In the genomic region with DNA sequence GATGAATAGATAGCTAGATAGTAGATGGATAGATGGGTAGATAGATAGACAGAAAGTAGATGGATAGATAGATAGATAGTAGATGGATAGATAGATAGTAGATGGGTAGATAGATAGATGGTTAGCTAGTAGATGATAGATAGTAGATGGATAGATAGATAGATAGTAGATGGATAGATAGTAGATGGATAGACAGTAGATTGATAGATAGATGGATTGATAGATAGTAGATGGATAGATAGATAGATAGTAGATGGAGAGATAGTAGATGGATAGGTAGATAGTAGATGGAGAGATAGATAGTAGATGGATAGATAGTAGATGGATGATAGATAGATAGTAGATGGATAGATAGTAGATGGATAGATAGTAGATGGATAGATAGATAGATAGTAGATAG, we compare ENCODE assay signal across 1 cellular context.
TF ChIP-seq lines count a peak whose summit lies in the region.

No MANE protein-coding gene starts in this region.

TF ChIP-seq in GM12878, 131 proteins besides CTCF, POLR2A, EP300 and RAD21 (continued from another document):
- TF ChIP-seq, protein P1, sequence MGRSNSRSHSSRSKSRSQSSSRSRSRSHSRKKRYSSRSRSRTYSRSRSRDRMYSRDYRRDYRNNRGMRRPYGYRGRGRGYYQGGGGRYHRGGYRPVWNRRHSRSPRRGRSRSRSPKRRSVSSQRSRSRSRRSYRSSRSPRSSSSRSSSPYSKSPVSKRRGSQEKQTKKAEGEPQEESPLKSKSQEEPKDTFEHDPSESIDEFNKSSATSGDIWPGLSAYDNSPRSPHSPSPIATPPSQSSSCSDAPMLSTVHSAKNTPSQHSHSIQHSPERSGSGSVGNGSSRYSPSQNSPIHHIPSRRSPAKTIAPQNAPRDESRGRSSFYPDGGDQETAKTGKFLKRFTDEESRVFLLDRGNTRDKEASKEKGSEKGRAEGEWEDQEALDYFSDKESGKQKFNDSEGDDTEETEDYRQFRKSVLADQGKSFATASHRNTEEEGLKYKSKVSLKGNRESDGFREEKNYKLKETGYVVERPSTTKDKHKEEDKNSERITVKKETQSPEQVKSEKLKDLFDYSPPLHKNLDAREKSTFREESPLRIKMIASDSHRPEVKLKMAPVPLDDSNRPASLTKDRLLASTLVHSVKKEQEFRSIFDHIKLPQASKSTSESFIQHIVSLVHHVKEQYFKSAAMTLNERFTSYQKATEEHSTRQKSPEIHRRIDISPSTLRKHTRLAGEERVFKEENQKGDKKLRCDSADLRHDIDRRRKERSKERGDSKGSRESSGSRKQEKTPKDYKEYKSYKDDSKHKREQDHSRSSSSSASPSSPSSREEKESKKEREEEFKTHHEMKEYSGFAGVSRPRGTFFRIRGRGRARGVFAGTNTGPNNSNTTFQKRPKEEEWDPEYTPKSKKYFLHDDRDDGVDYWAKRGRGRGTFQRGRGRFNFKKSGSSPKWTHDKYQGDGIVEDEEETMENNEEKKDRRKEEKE (IDR thresholded peaks at IDR 0.05): no peak
- no peak for TF ChIP-seq RFX5 (IDR thresholded peaks at IDR 0.05; ENCODE audit: low read depth, low read length)
- TF ChIP-seq, protein P2, sequence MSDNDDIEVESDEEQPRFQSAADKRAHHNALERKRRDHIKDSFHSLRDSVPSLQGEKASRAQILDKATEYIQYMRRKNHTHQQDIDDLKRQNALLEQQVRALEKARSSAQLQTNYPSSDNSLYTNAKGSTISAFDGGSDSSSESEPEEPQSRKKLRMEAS (IDR thresholded peaks at IDR 0.05; ENCODE audit: low read depth, low read length): no peak
- TF ChIP-seq HDGF (IDR thresholded peaks at IDR 0.05): peak; percentile 88
- peak; percentile 20; the same call in 1 of the 2 replicates for TF ChIP-seq NBN (IDR thresholded peaks at IDR 0.05)
- TF ChIP-seq, protein P3, sequence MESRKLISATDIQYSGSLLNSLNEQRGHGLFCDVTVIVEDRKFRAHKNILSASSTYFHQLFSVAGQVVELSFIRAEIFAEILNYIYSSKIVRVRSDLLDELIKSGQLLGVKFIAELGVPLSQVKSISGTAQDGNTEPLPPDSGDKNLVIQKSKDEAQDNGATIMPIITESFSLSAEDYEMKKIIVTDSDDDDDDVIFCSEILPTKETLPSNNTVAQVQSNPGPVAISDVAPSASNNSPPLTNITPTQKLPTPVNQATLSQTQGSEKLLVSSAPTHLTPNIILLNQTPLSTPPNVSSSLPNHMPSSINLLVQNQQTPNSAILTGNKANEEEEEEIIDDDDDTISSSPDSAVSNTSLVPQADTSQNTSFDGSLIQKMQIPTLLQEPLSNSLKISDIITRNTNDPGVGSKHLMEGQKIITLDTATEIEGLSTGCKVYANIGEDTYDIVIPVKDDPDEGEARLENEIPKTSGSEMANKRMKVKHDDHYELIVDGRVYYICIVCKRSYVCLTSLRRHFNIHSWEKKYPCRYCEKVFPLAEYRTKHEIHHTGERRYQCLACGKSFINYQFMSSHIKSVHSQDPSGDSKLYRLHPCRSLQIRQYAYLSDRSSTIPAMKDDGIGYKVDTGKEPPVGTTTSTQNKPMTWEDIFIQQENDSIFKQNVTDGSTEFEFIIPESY (IDR thresholded peaks at IDR 0.05): no peak
